In the genomic region with DNA sequence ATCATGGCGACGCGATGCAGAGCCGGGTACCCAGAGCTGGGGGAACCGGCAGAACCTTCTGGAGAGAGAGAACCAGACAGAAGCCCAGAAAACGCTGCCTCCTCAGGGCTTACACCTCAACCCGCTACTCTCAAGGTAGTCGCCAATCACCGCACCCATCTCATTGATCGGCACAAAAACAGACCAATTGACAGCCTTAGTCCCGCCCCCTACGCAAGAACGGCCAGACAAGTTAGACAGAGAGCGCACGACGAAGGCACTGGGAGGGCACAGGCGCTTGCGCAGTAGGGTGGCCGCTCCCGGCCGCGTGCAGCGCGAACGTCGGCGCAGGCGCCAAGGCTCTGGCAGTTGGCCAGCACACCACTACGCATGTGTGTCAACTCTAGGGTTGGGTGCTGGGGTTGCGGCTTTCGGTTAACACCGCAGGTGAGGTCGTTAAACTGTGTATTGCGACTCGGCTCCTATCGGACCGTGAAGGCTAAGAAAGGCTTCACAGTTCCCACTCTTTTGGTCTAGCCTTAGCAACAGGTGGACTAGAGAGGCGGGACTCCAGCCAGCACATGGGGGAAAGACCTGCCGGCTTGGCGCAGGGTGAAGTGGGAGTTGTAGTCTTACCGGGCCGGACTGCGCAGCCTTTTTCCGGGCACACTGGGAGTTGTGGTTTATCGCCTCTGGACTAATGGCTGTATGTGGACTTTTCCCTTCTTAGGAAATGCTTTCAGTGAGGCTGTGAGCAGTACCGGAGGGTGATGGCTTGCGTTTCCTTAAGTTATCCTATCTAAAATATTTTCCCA, we compare ENCODE assay signal across 1 cellular context.
TF ChIP-seq lines count a peak whose summit lies in the region.

A gene (minus strand): TSS at position 113 of the 794 bp plus-strand sequence. CDS start 108 bp downstream, at position 5.
A gene (plus strand): TSS at position 347 of the 794 bp plus-strand sequence. CDS start 1,232 bp downstream, outside the sequence.

TF ChIP-seq in HepG2, 621 proteins besides CTCF, POLR2A, EP300 and RAD21 (continued from another document and continues in another):
- TF ChIP-seq, protein P1, sequence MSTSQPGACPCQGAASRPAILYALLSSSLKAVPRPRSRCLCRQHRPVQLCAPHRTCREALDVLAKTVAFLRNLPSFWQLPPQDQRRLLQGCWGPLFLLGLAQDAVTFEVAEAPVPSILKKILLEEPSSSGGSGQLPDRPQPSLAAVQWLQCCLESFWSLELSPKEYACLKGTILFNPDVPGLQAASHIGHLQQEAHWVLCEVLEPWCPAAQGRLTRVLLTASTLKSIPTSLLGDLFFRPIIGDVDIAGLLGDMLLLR (CRISPR knock-in tag; IDR thresholded peaks at IDR 0.05), result no peak; the same call in 1 of the 2 replicates
- no peak for TF ChIP-seq ZSCAN25 (CRISPR knock-in tag; IDR thresholded peaks at IDR 0.05)
- TF ChIP-seq ZNF430 (CRISPR knock-in tag; IDR thresholded peaks at IDR 0.05), result no peak
- no peak for TF ChIP-seq FLYWCH1 (CRISPR knock-in tag; IDR thresholded peaks at IDR 0.05)
- TF ChIP-seq, protein P2, sequence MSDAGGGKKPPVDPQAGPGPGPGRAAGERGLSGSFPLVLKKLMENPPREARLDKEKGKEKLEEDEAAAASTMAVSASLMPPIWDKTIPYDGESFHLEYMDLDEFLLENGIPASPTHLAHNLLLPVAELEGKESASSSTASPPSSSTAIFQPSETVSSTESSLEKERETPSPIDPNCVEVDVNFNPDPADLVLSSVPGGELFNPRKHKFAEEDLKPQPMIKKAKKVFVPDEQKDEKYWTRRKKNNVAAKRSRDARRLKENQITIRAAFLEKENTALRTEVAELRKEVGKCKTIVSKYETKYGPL (CRISPR knock-in tag; IDR thresholded peaks at IDR 0.05), result no peak
- TF ChIP-seq SP140L (CRISPR knock-in tag; IDR thresholded peaks at IDR 0.05; ENCODE audit: borderline replicate concordance), result 0 out of 2 replicates have a peak, but pooled peaks have one; percentile 61
- TF ChIP-seq GTF2F1 (IDR thresholded peaks at IDR 0.05; ENCODE audit: low read length), result no peak
- no peak for TF ChIP-seq CAMTA2 (CRISPR knock-in tag; IDR thresholded peaks at IDR 0.05; ENCODE audit: borderline replicate concordance)
- TF ChIP-seq, protein P3, sequence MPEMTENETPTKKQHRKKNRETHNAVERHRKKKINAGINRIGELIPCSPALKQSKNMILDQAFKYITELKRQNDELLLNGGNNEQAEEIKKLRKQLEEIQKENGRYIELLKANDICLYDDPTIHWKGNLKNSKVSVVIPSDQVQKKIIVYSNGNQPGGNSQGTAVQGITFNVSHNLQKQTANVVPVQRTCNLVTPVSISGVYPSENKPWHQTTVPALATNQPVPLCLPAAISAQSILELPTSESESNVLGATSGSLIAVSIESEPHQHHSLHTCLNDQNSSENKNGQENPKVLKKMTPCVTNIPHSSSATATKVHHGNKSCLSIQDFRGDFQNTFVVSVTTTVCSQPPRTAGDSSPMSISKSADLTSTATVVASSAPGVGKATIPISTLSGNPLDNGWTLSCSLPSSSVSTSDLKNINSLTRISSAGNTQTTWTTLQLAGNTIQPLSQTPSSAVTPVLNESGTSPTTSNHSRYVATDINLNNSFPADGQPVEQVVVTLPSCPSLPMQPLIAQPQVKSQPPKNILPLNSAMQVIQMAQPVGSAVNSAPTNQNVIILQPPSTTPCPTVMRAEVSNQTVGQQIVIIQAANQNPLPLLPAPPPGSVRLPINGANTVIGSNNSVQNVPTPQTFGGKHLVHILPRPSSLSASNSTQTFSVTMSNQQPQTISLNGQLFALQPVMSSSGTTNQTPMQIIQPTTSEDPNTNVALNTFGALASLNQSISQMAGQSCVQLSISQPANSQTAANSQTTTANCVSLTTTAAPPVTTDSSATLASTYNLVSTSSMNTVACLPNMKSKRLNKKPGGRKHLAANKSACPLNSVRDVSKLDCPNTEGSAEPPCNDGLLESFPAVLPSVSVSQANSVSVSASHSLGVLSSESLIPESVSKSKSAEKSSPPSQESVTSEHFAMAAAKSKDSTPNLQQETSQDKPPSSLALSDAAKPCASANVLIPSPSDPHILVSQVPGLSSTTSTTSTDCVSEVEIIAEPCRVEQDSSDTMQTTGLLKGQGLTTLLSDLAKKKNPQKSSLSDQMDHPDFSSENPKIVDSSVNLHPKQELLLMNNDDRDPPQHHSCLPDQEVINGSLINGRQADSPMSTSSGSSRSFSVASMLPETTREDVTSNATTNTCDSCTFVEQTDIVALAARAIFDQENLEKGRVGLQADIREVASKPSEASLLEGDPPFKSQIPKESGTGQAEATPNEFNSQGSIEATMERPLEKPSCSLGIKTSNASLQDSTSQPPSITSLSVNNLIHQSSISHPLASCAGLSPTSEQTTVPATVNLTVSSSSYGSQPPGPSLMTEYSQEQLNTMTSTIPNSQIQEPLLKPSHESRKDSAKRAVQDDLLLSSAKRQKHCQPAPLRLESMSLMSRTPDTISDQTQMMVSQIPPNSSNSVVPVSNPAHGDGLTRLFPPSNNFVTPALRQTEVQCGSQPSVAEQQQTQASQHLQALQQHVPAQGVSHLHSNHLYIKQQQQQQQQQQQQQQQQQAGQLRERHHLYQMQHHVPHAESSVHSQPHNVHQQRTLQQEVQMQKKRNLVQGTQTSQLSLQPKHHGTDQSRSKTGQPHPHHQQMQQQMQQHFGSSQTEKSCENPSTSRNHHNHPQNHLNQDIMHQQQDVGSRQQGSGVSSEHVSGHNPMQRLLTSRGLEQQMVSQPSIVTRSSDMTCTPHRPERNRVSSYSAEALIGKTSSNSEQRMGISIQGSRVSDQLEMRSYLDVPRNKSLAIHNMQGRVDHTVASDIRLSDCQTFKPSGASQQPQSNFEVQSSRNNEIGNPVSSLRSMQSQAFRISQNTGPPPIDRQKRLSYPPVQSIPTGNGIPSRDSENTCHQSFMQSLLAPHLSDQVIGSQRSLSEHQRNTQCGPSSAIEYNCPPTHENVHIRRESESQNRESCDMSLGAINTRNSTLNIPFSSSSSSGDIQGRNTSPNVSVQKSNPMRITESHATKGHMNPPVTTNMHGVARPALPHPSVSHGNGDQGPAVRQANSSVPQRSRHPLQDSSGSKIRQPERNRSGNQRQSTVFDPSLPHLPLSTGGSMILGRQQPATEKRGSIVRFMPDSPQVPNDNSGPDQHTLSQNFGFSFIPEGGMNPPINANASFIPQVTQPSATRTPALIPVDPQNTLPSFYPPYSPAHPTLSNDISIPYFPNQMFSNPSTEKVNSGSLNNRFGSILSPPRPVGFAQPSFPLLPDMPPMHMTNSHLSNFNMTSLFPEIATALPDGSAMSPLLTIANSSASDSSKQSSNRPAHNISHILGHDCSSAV (CRISPR knock-in tag; IDR thresholded peaks at IDR 0.05; ENCODE audit: borderline replicate concordance), result no peak
- peak; percentile 70; the same call in 1 of the 2 replicates for TF ChIP-seq SIN3A (IDR thresholded peaks at IDR 0.05; ENCODE audit: borderline replicate concordance, low read depth, low read length)
- no peak for TF ChIP-seq HMGA1 (CRISPR knock-in tag; conservative IDR thresholded peaks at IDR 0.05)
- TF ChIP-seq, protein P4, sequence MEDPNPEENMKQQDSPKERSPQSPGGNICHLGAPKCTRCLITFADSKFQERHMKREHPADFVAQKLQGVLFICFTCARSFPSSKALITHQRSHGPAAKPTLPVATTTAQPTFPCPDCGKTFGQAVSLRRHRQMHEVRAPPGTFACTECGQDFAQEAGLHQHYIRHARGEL (CRISPR knock-in tag; IDR thresholded peaks at IDR 0.05), result no peak
- TF ChIP-seq AGO1 (IDR thresholded peaks at IDR 0.05; ENCODE audit: low read depth, low read length, poor library complexity, severe bottlenecking), result peak; percentile 49
- TF ChIP-seq SOX5 (CRISPR knock-in tag; IDR thresholded peaks at IDR 0.05; ENCODE audit: borderline replicate concordance), result no peak
- no peak for TF ChIP-seq ZC3H13 (CRISPR knock-in tag; IDR thresholded peaks at IDR 0.05)
- TF ChIP-seq RORA (CRISPR knock-in tag; IDR thresholded peaks at IDR 0.05), result no peak
- no peak for TF ChIP-seq ZNF20 (CRISPR knock-in tag; IDR thresholded peaks at IDR 0.05)
- TF ChIP-seq JARID2 (CRISPR knock-in tag; IDR thresholded peaks at IDR 0.05; ENCODE audit: insufficient replicate concordance), result no peak
- TF ChIP-seq, protein P5, sequence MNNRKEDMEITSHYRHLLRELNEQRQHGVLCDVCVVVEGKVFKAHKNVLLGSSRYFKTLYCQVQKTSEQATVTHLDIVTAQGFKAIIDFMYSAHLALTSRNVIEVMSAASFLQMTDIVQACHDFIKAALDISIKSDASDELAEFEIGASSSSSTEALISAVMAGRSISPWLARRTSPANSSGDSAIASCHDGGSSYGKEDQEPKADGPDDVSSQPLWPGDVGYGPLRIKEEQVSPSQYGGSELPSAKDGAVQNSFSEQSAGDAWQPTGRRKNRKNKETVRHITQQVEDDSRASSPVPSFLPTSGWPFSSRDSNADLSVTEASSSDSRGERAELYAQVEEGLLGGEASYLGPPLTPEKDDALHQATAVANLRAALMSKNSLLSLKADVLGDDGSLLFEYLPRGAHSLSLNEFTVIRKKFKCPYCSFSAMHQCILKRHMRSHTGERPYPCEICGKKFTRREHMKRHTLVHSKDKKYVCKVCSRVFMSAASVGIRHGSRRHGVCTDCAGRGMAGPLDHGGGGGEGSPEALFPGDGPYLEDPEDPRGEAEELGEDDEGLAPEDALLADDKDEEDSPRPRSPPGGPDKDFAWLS (CRISPR knock-in tag; IDR thresholded peaks at IDR 0.05; ENCODE audit: borderline replicate concordance), result no peak
- no peak for TF ChIP-seq NAIF1 (CRISPR knock-in tag; IDR thresholded peaks at IDR 0.05; ENCODE audit: borderline replicate concordance)
- TF ChIP-seq, protein P6, sequence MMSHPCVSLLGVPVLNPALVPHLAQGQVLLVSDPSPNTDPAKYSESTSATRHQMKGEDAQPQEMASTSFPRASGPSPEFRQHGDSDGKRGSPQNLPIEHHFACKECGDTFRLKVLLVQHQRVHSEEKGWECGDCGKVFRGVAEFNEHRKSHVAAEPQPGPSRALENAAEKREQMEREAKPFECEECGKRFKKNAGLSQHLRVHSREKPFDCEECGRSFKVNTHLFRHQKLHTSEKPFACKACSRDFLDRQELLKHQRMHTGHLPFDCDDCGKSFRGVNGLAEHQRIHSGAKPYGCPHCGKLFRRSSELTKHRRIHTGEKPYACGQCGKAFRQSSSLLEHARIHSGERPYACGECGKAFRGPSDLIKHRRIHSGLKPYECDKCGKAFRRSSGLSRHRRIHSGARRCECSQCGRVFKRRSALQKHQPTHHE (CRISPR knock-in tag; IDR thresholded peaks at IDR 0.05; ENCODE audit: borderline replicate concordance), result peak; percentile 79; the same call in 1 of the 2 replicates
- TF ChIP-seq, protein P7, sequence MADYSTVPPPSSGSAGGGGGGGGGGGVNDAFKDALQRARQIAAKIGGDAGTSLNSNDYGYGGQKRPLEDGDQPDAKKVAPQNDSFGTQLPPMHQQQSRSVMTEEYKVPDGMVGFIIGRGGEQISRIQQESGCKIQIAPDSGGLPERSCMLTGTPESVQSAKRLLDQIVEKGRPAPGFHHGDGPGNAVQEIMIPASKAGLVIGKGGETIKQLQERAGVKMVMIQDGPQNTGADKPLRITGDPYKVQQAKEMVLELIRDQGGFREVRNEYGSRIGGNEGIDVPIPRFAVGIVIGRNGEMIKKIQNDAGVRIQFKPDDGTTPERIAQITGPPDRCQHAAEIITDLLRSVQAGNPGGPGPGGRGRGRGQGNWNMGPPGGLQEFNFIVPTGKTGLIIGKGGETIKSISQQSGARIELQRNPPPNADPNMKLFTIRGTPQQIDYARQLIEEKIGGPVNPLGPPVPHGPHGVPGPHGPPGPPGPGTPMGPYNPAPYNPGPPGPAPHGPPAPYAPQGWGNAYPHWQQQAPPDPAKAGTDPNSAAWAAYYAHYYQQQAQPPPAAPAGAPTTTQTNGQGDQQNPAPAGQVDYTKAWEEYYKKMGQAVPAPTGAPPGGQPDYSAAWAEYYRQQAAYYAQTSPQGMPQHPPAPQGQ (CRISPR knock-in tag; IDR thresholded peaks at IDR 0.05; ENCODE audit: borderline replicate concordance), result no peak
- TF ChIP-seq, protein P8, sequence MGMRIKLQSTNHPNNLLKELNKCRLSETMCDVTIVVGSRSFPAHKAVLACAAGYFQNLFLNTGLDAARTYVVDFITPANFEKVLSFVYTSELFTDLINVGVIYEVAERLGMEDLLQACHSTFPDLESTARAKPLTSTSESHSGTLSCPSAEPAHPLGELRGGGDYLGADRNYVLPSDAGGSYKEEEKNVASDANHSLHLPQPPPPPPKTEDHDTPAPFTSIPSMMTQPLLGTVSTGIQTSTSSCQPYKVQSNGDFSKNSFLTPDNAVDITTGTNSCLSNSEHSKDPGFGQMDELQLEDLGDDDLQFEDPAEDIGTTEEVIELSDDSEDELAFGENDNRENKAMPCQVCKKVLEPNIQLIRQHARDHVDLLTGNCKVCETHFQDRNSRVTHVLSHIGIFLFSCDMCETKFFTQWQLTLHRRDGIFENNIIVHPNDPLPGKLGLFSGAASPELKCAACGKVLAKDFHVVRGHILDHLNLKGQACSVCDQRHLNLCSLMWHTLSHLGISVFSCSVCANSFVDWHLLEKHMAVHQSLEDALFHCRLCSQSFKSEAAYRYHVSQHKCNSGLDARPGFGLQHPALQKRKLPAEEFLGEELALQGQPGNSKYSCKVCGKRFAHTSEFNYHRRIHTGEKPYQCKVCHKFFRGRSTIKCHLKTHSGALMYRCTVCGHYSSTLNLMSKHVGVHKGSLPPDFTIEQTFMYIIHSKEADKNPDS (CRISPR knock-in tag; IDR thresholded peaks at IDR 0.05), result no peak
